Comparison of ENCODE assay signal across 15 cellular contexts in genomic region chr15:60720084-60720483, GRCh38.
DNase-seq lines count a peak whose midpoint lies in the region; ATAC-seq and TF ChIP-seq lines count a peak whose summit lies in the region.
"Had no signal": no experiment of that assay in that cellular context is flagged by ENCODE, and none has a peak within 500 bp of the region (broad histone marks: within the 10 kb centered on the region; RNA-seq: fewer than 3 reads in every experiment).

No MANE protein-coding gene starts in this region.

- peak overlapping the region; percentile 3 for H3K4me3 Mint-ChIP-seq in activated CD8-positive, alpha-beta T cell treated with anti-CD3 and anti-CD28 coated beads for 36 hours
- no peak overlapping the region for H3K4me3 Mint-ChIP-seq in stimulated activated naive B cell treated with anti-CD40 and anti-IgM and Interleukin-4, amounts not matched to agents 10 μg/mL and 1 μg/mL and 100 μg/mL, for 72 hours

- H3K4me1 Mint-ChIP-seq in activated CD8-positive, alpha-beta T cell treated with anti-CD3 and anti-CD28 coated beads for 36 hours (ENCODE audit: low read depth): peaks cover 48% of the 10 kb centered on the region
- H3K4me1 Mint-ChIP-seq in stimulated activated naive B cell treated with anti-CD40 and anti-IgM and Interleukin-4, amounts not matched to agents 10 μg/mL and 1 μg/mL and 100 μg/mL, for 72 hours: peaks cover 0 to 3% of the 10 kb centered on the region in 2 donors

- no peak for TF ChIP-seq EP300 in sigmoid colon (IDR thresholded peaks at IDR 0.05)

- DNase-seq in activated CD8-positive, alpha-beta T cell treated with anti-CD3 and anti-CD28 coated beads for 36 hours: no peak
- DNase-seq in body of pancreas (no peak), germinal center (ENCODE audit: low spot score) (no peak), sigmoid colon (no peak)
- no peak for DNase-seq in stimulated activated naive B cell treated with anti-CD40 and anti-IgM and Interleukin-4, amounts not matched to agents 10 μg/mL and 1 μg/mL and 100 μg/mL, for 72 hours
- DNase-seq: AML-193, GM23248, heart left ventricle, kidney glomerular epithelial cell, NCI-H2081 treated with DMSO at 0.1 percent for 48 hours, substantia nigra had no signal

- H3K36me3 Mint-ChIP-seq in activated CD8-positive, alpha-beta T cell treated with anti-CD3 and anti-CD28 coated beads for 36 hours (ENCODE audit: low read depth): no peaks in the 10 kb centered on the region
- no peaks in the 10 kb centered on the region for H3K36me3 Mint-ChIP-seq in stimulated activated naive B cell treated with anti-CD40 and anti-IgM and Interleukin-4, amounts not matched to agents 10 μg/mL and 1 μg/mL and 100 μg/mL, for 72 hours

- CTCF ChIA-PET in activated CD8-positive, alpha-beta T cell treated with anti-CD3 and anti-CD28 coated beads for 36 hours (lab: Charles Lee): interaction anchor here (0.7 to 2.2 kb wide), 15 partner anchors 12 to 200 kb away, joined by 3 to 8 read pairs (median 5); no protein-coding TSS in a partner anchor

- H3K27ac ChIP-seq in C4-2B: peak overlapping the region; percentile 51; the same call in 1 of the 2 replicates
- no peak overlapping the region for H3K27ac ChIP-seq in DOHH2 (ENCODE audit: low read depth, low read length)
- H3K27ac ChIP-seq in body of pancreas: peak overlapping the region; percentile 9 to 64 (median 55)
- H3K27ac ChIP-seq in sigmoid colon: no peak overlapping the region
- H3K27ac ChIP-seq: epithelial cell of prostate, GM23248, heart left ventricle had no signal

- no peaks in the 10 kb centered on the region for H3F3A ChIP-seq in DOHH2 (ENCODE audit: control insufficient read depth, insufficient read depth)

- TF ChIP-seq CTCF in C4-2B (conservative IDR thresholded peaks at IDR 0.05) (no peak), DOHH2 (IDR thresholded peaks at IDR 0.05; ENCODE audit: low read depth, low read length, poor library complexity, severe bottlenecking) (no peak), body of pancreas (IDR thresholded peaks at IDR 0.05) (no peak), sigmoid colon (IDR thresholded peaks at IDR 0.05) (no peak)
- TF ChIP-seq CTCF in activated CD8-positive, alpha-beta T cell treated with anti-CD3 and anti-CD28 coated beads for 36 hours (IDR thresholded peaks at IDR 0.05): no peak

- no peaks in the 10 kb centered on the region for H3K9me2 ChIP-seq in DOHH2 (replicated peaks; ENCODE audit: control insufficient read depth, low read length)

- intact Hi-C loops in activated CD8-positive, alpha-beta T cell treated with anti-CD3 and anti-CD28 coated beads for 36 hours (cut with micrococcal nuclease): loop anchor here (5.0 to 10.0 kb wide), 2 partner anchors 122 to 135 kb away; no protein-coding TSS in a partner anchor
- intact Hi-C loops in body of pancreas (cut with DNase I): no loop called here
- intact Hi-C loops in sigmoid colon (cut with DNase I): no loop called here

- H3K4me1 ChIP-seq in DOHH2 (ENCODE audit: control insufficient read depth, low read length) (peaks cover 34% of the 10 kb centered on the region), body of pancreas (peaks cover 28% of the 10 kb centered on the region), sigmoid colon (no peaks in the 10 kb centered on the region)

- no peaks in the 10 kb centered on the region for H3K9me3 ChIP-seq in DOHH2 (ENCODE audit: control insufficient read depth, insufficient read depth, low read length)
- no peaks in the 10 kb centered on the region for H3K9me3 ChIP-seq in body of pancreas
- H3K9me3 ChIP-seq in sigmoid colon: no peaks in the 10 kb centered on the region
- H3K9me3 ChIP-seq: heart left ventricle had no signal

- H3K79me2 ChIP-seq in DOHH2 (ENCODE audit: control insufficient read depth, low read length): no peaks in the 10 kb centered on the region

- POLR2A ChIA-PET in activated CD8-positive, alpha-beta T cell treated with anti-CD3 and anti-CD28 coated beads for 36 hours (lab: Charles Lee): interaction anchor here (0.8 to 1.5 kb wide), 7 partner anchors 13 to 242 kb away, joined by 3 to 8 read pairs (median 3); no protein-coding TSS in a partner anchor

- no peaks in the 10 kb centered on the region for H4K20me1 ChIP-seq in DOHH2 (ENCODE audit: control insufficient read depth, insufficient read depth, low read depth, low read length)

- H3K9me3 Mint-ChIP-seq in activated CD8-positive, alpha-beta T cell treated with anti-CD3 and anti-CD28 coated beads for 36 hours: no peaks in the 10 kb centered on the region
- H3K9me3 Mint-ChIP-seq in stimulated activated naive B cell treated with anti-CD40 and anti-IgM and Interleukin-4, amounts not matched to agents 10 μg/mL and 1 μg/mL and 100 μg/mL, for 72 hours: no peaks in the 10 kb centered on the region

- H3K4me3 ChIP-seq in DOHH2 (ENCODE audit: low read length) (peak overlapping the region; percentile 15; the same call in 1 of the 2 replicates), body of pancreas (no peak overlapping the region), sigmoid colon (no peak overlapping the region)
- H3K4me3 ChIP-seq: GM23248, heart left ventricle, skin epidermis had no signal

- peak overlapping the region; percentile 90 for H3K27ac Mint-ChIP-seq in activated CD8-positive, alpha-beta T cell treated with anti-CD3 and anti-CD28 coated beads for 36 hours
- H3K27ac Mint-ChIP-seq in stimulated activated naive B cell treated with anti-CD40 and anti-IgM and Interleukin-4, amounts not matched to agents 10 μg/mL and 1 μg/mL and 100 μg/mL, for 72 hours: no peak overlapping the region

- H3K4me2 ChIP-seq in DOHH2 (ENCODE audit: low read length): 0 out of 2 replicates have a peak overlapping the region, but pooled peaks have one; percentile 42

- H3K36me3 ChIP-seq in DOHH2 (ENCODE audit: control insufficient read depth, low read length) (no peaks in the 10 kb centered on the region), body of pancreas (replicated peaks in 1 of 2; ENCODE audit: insufficient read depth in 1 of 2, low read depth in 2 of 2) (no peaks in the 10 kb centered on the region), sigmoid colon (no peaks in the 10 kb centered on the region)
- H3K36me3 ChIP-seq: heart left ventricle had no signal

- 77 to 80% methylated on average over 9 of the region's 9 CpGs for WGBS in body of pancreas, 2 donors
- WGBS in sigmoid colon, 2 donors: 85 to 89% methylated on average over 9 of the region's 9 CpGs

- no peak for TF ChIP-seq POLR2A in body of pancreas (IDR thresholded peaks at IDR 0.05)
- TF ChIP-seq POLR2A in sigmoid colon (IDR thresholded peaks at IDR 0.05): no peak

- no peak for ATAC-seq in activated CD8-positive, alpha-beta T cell treated with anti-CD3 and anti-CD28 coated beads for 36 hours
- no peak for ATAC-seq in body of pancreas
- ATAC-seq in stimulated activated naive B cell treated with anti-CD40 and anti-IgM and Interleukin-4, amounts not matched to agents 10 μg/mL and 1 μg/mL and 100 μg/mL, for 72 hours (replicated peaks): no peak
- ATAC-seq: heart left ventricle had no signal

- H3K27me3 ChIP-seq in DOHH2 (ENCODE audit: control insufficient read depth, low read length): peaks cover 22% of the 10 kb centered on the region
- no peaks in the 10 kb centered on the region for H3K27me3 ChIP-seq in body of pancreas
- no peaks in the 10 kb centered on the region for H3K27me3 ChIP-seq in sigmoid colon
- H3K27me3 ChIP-seq: heart left ventricle had no signal

- peaks cover 3% of the 10 kb centered on the region for H3K27me3 Mint-ChIP-seq in activated CD8-positive, alpha-beta T cell treated with anti-CD3 and anti-CD28 coated beads for 36 hours
- peaks cover 0 to 15% of the 10 kb centered on the region in 2 donors for H3K27me3 Mint-ChIP-seq in stimulated activated naive B cell treated with anti-CD40 and anti-IgM and Interleukin-4, amounts not matched to agents 10 μg/mL and 1 μg/mL and 100 μg/mL, for 72 hours

Comparison
In these comparisons a context has a peak if more than half of its experiments do, and no peak if none do; other contexts are left out.
1. H3K27ac ChIP-seq: peak in C4-2B (single experiment) and body of pancreas (4 of 4); none in DOHH2 (single experiment) and sigmoid colon (0 of 4).